1 cellular context compared by ENCODE assay signal in the genomic region with DNA sequence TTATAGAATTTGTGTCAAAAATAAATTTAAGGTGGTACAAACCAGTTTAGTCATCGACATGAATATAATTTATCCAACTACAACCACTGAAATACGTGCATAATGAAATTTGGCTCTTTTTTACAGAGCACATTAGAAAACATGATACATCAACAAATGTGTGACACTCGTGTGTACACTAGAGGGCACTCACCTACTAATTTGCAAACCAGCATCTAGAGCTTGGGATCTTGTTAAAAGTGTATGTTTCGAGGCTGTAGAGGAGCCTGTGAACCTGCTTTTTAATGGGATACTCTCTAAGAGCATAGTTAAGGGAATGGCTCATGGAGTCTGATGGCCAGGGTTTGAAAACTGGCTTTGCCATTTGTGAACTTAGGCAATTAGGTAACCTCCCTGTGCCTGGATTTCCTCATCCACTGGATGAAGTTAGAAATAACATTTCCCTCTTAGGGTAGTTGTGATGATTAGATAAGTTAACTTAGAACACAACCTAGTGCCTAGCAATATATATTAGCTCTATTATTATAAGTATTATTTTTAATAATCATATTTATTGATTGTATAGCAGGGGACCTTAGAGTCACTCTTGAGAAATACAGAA.
TF ChIP-seq lines count a peak whose summit lies in the region.

No MANE protein-coding gene starts in this region.

TF ChIP-seq in IMR-90, 13 proteins besides CTCF, POLR2A, EP300 and RAD21 (continued from another document):
- TF ChIP-seq, protein P1, sequence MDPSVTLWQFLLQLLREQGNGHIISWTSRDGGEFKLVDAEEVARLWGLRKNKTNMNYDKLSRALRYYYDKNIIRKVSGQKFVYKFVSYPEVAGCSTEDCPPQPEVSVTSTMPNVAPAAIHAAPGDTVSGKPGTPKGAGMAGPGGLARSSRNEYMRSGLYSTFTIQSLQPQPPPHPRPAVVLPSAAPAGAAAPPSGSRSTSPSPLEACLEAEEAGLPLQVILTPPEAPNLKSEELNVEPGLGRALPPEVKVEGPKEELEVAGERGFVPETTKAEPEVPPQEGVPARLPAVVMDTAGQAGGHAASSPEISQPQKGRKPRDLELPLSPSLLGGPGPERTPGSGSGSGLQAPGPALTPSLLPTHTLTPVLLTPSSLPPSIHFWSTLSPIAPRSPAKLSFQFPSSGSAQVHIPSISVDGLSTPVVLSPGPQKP (IDR thresholded peaks at IDR 0.05; ENCODE audit: borderline replicate concordance, low read depth, low read length): no peak
